In genomic region chr12:131391399-131391798, GRCh38 we compare ENCODE assay signal across 20 cellular contexts.
"Had no signal": no experiment of that assay in that cellular context is flagged by ENCODE, and none has a peak within 500 bp of the region (broad histone marks: within the 10 kb centered on the region; RNA-seq: fewer than 3 reads in every experiment).

No MANE protein-coding gene starts in this region.

- H3K4me3 ChIP-seq: left lung, neural progenitor cell, ovary, psoas muscle, sigmoid colon, thoracic aorta, tibial nerve, upper lobe of left lung, uterus had no signal

- H3K27ac Mint-ChIP-seq: naive thymus-derived CD4-positive, alpha-beta T cell; nephron; stimulated activated naive B cell treated with anti-CD40 and anti-IgM and Interleukin-4, amounts not matched to agents 10 μg/mL and 1 μg/mL and 100 μg/mL, for 72 hours; stimulated activated naive CD8-positive, alpha-beta T cell treated with anti-CD3 and anti-CD28 coated beads, Interleukin-15, Interleukin-2, amounts not matched to agents 100 ng/mL and 50 ng/mL, for 24 hours had no signal

- H3K36me3 Mint-ChIP-seq: naive thymus-derived CD4-positive, alpha-beta T cell; neural progenitor cell; stimulated activated naive B cell treated with anti-CD40 and anti-IgM and Interleukin-4, amounts not matched to agents 10 μg/mL and 1 μg/mL and 100 μg/mL, for 72 hours had no signal

- H3K36me3 ChIP-seq: left lung, neural progenitor cell, ovary, sigmoid colon, thoracic aorta, tibial nerve, upper lobe of left lung, uterus had no signal

- H3K9me3 Mint-ChIP-seq: neural progenitor cell; stimulated activated naive B cell treated with anti-CD40 and anti-IgM and Interleukin-4, amounts not matched to agents 10 μg/mL and 1 μg/mL and 100 μg/mL, for 72 hours; stimulated activated naive CD8-positive, alpha-beta T cell treated with anti-CD3 and anti-CD28 coated beads, Interleukin-15, Interleukin-2, amounts not matched to agents 100 ng/mL and 50 ng/mL, for 24 hours had no signal

- H3K27me3 ChIP-seq: neural progenitor cell, ovary, uterus had no signal

- H3K4me3 Mint-ChIP-seq: naive thymus-derived CD4-positive, alpha-beta T cell; nephron; neural progenitor cell; stimulated activated naive B cell treated with anti-CD40 and anti-IgM and Interleukin-4, amounts not matched to agents 10 μg/mL and 1 μg/mL and 100 μg/mL, for 72 hours; stimulated activated naive CD8-positive, alpha-beta T cell treated with anti-CD3 and anti-CD28 coated beads, Interleukin-15, Interleukin-2, amounts not matched to agents 100 ng/mL and 50 ng/mL, for 24 hours had no signal

- H3K4me1 Mint-ChIP-seq: stimulated activated naive B cell treated with anti-CD40 and anti-IgM and Interleukin-4, amounts not matched to agents 10 μg/mL and 1 μg/mL and 100 μg/mL, for 72 hours had no signal

- H3K9me3 ChIP-seq: ovary, psoas muscle, sigmoid colon, thoracic aorta, upper lobe of left lung, uterus had no signal

- H3K4me1 ChIP-seq: left lung, neural progenitor cell, psoas muscle, sigmoid colon, tibial nerve, upper lobe of left lung, uterus had no signal

- H3K27me3 Mint-ChIP-seq: stimulated activated naive CD8-positive, alpha-beta T cell treated with anti-CD3 and anti-CD28 coated beads, Interleukin-15, Interleukin-2, amounts not matched to agents 100 ng/mL and 50 ng/mL, for 24 hours had no signal

- FAIRE-seq: frontal cortex had no signal

- H3K27ac ChIP-seq: left lung, neural progenitor cell, ovary, psoas muscle, sigmoid colon, thoracic aorta, tibial nerve, upper lobe of left lung, uterus had no signal

- DNase-seq: cortex of kidney; effector CD4-positive, alpha-beta T cell; left cardiac atrium; left lung; mammary epithelial cell; mesendoderm; naive thymus-derived CD4-positive, alpha-beta T cell; ovary; psoas muscle; right cardiac atrium; sigmoid colon; stimulated activated naive B cell treated with anti-CD40 and anti-IgM and Interleukin-4, amounts not matched to agents 10 μg/mL and 1 μg/mL and 100 μg/mL, for 72 hours; upper lobe of left lung; uterus had no signal

- H3K9ac ChIP-seq: neural progenitor cell had no signal
